In genomic region chr5:11719888-11720481, GRCh38 we compare ENCODE assay signal across 8 cellular contexts.
A peak's percentile ranks its signal among the peaks of the same experiment; 100 is the strongest.
DNase-seq lines count a peak whose midpoint lies in the region; ATAC-seq and TF ChIP-seq lines count a peak whose summit lies in the region.

No MANE protein-coding gene starts in this region.

- no peaks in the 10 kb centered on the region for H3K27me3 ChIP-seq in BE2C
- no peaks in the 10 kb centered on the region for H3K27me3 ChIP-seq in adrenal gland
- no peaks in the 10 kb centered on the region for H3K27me3 ChIP-seq in psoas muscle (ENCODE audit: insufficient read depth in 3 of 3, low read length in 2 of 3)

- no peaks in the 10 kb centered on the region for H3K4me1 ChIP-seq in BE2C
- H3K4me1 ChIP-seq in adrenal gland (replicated peaks in 1 of 2): no peaks in the 10 kb centered on the region
- no peaks in the 10 kb centered on the region for H3K4me1 ChIP-seq in psoas muscle

- H3K27ac ChIP-seq in adrenal gland (no peak overlapping the region), psoas muscle (no peak overlapping the region)

- WGBS in adrenal gland, 4 donors: 18 to 36% (median 25%) methylated on average over 5 of the region's 5 CpGs
- 19 to 27% (median 22%) methylated on average over 5 of the region's 5 CpGs for WGBS in psoas muscle, 3 donors

- no peak overlapping the region for H3K4me3 ChIP-seq in BE2C (ENCODE audit: low read depth, low read length)
- H3K4me3 ChIP-seq in adrenal gland: no peak overlapping the region
- no peak overlapping the region for H3K4me3 ChIP-seq in psoas muscle

- no peak for TF ChIP-seq POLR2A in adrenal gland (IDR thresholded peaks at IDR 0.05)

- intact Hi-C loops in adrenal gland (cut with DNase I) (no loop called here), psoas muscle (cut with DNase I) (no loop called here)

- H3K9me3 ChIP-seq in BE2C (no peaks in the 10 kb centered on the region), adrenal gland (replicated peaks in 1 of 3) (no peaks in the 10 kb centered on the region), psoas muscle (no peaks in the 10 kb centered on the region)

- H3K36me3 ChIP-seq in BE2C (no peaks in the 10 kb centered on the region), adrenal gland (replicated peaks in 1 of 2) (no peaks in the 10 kb centered on the region), psoas muscle (ENCODE audit: insufficient read depth in 1 of 2, low read depth in 1 of 2) (no peaks in the 10 kb centered on the region)

- DNase-seq in BE2C (peak; percentile 30), H4 (ENCODE audit: low spot score) (peak; percentile 68), NCI-H2171 (lab: John Stamatoyannopoulos, UW) (peak; percentile 40), adrenal gland (peak; percentile 19 to 85 (median 43)), kidney glomerular epithelial cell (lab: John Stamatoyannopoulos, UW) (peak; percentile 7), psoas muscle (no peak), NCI-H510A treated with DMSO at 0.1 percent for 48 hours (lab: John Stamatoyannopoulos, UW) (no peak), dedifferentiated amniotic fluid mesenchymal stem cell (ENCODE audit: extremely low spot score) (no peak)

- ATAC-seq in psoas muscle: no peak

- TF ChIP-seq CTCF in BE2C (IDR thresholded peaks at IDR 0.05; ENCODE audit: low read depth, low read length) (peak; percentile 36; the same call in 1 of the 2 replicates), adrenal gland (IDR thresholded peaks at IDR 0.05) (peak in 4 of 6 experiments; percentile 13 to 42 (median 36)), psoas muscle (IDR thresholded peaks at IDR 0.05) (no peak)

Comparison
In these comparisons a context has a peak if more than half of its experiments do, and no peak if none do; other contexts are left out.
1. DNase-seq: peak in BE2C (single experiment), H4 (single experiment), NCI-H2171 (single experiment), adrenal gland (7 of 7) and kidney glomerular epithelial cell (single experiment); none in psoas muscle (0 of 2), NCI-H510A treated with DMSO at 0.1 percent for 48 hours (single experiment) and dedifferentiated amniotic fluid mesenchymal stem cell (single experiment).